Comparison of ENCODE assay signal across 8 cellular contexts in the genomic region with DNA sequence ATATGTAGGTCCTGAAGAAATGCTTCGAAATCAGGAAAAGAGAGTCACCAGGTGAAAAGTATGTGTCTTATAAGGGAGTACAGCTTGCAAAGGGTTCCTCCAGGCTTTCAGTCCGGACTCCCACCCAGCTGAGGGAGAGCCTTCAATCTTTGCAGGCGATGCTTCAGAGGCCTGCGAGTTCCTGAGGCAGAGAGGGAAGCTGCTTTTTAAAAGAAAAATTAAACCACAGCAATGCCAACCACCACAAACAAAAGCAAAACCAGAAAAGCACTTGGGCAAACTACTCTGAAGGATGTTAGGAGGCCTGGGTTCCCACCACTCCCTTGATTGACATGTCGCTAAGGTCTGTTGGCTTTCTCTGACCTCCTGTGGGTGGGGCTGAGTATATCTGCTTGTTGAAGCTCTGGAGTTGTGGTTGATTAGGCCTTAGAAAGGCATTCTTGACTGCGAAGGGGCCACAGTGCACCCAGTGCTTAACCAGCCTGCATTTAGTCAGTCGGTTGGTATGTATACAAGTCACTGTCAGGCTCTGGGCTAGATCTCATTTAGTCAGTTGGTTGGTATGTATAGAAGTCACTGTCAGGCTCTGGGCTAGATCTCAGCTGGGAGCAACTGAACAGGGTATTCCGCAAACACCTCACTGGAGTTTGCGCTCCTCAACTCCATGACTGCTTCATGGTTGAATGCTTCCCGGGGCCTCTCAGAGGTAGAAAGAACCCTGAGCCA. TPM values are rescaled to one million over a fixed set of nuclear protein-coding genes. Genes with fewer than 3 reads are reported as not detected.
DNase-seq lines count a peak whose midpoint lies in the region; ATAC-seq, FAIRE-seq and TF ChIP-seq lines count a peak whose summit lies in the region.

No MANE protein-coding gene starts in this region.

- no peak for TF ChIP-seq CTCF in A549 (IDR thresholded peaks at IDR 0.05)
- no peak for TF ChIP-seq CTCF in GM10266 (IDR thresholded peaks at IDR 0.05; ENCODE audit: control insufficient read depth, insufficient read depth, low read depth, missing control alignments)
- no peak for TF ChIP-seq CTCF in Peyer's patch (IDR thresholded peaks at IDR 0.05)
- no peak for TF ChIP-seq CTCF in astrocyte of the spinal cord (IDR thresholded peaks at IDR 0.05; ENCODE audit: low read depth, low read length)
- no peak for TF ChIP-seq CTCF in right lobe of liver (IDR thresholded peaks at IDR 0.05)

- no peaks in the 10 kb centered on the region for H3K9me3 ChIP-seq in A549
- no peaks in the 10 kb centered on the region for H3K9me3 ChIP-seq in Peyer's patch
- no peaks in the 10 kb centered on the region for H3K9me3 ChIP-seq in right lobe of liver
- H3K9me3 ChIP-seq in thymus (ENCODE audit: control insufficient read depth), result no peaks in the 10 kb centered on the region

- ATAC-seq in A549 (no peak), right lobe of liver (no peak), HG03442 (IDR thresholded peaks at IDR 0.05; ENCODE audit: unreplicated experiment) (no peak)

- no peak for FAIRE-seq in A549 (lab: Jason Lieb, UNC)

- no peaks in the 10 kb centered on the region for H3K27me3 ChIP-seq in Peyer's patch
- H3K27me3 ChIP-seq in right lobe of liver, result no peaks in the 10 kb centered on the region
- no peaks in the 10 kb centered on the region for H3K27me3 ChIP-seq in thymus (ENCODE audit: control insufficient read depth, insufficient read depth)

- H3K4me2 ChIP-seq in A549, result peak overlapping the region; percentile 96

- intact Hi-C loops in right lobe of liver (cut with DNase I), result no loop called here

- H3K4me1 ChIP-seq in A549 (peaks cover 38% of the 10 kb centered on the region), Peyer's patch (peaks cover 0 to 29% (median 7%) of the 10 kb centered on the region in 4 donors), right lobe of liver (peaks cover 0 to 13% (median 0%) of the 10 kb centered on the region in 4 donors), thymus (ENCODE audit: control insufficient read depth, insufficient read depth, low read length) (peaks cover 14% of the 10 kb centered on the region)

- CTCF ChIA-PET in A549 (lab: Yijun Ruan, JAX), result interaction anchor here (0.6 to 9.5 kb wide), 10 partner anchors 16 to 266 kb away, joined by 3 to 86 read pairs (median 8); no protein-coding TSS in a partner anchor

- no peak for TF ChIP-seq EP300 in A549 (IDR thresholded peaks at IDR 0.05)

- H3K4me3 ChIP-seq in A549, result peak overlapping the region; percentile 67; the same call in 2 of the 3 replicates
- H3K4me3 ChIP-seq in Peyer's patch, result peak overlapping the region; percentile 49 to 71 (median 61)
- H3K4me3 ChIP-seq in astrocyte of the spinal cord (ENCODE audit: low read depth, low read length), result peak overlapping the region; percentile 80
- H3K4me3 ChIP-seq in right lobe of liver, result peak overlapping the region in 2 of 3 donors; percentile 70 to 73
- H3K4me3 ChIP-seq in thymus (ENCODE audit: low read length), result peak overlapping the region; percentile 58

- in situ Hi-C loops in astrocyte of the spinal cord (cut with HindIII; ENCODE audit: low sequenced_read_pairs), result no loop called here

- H3K36me3 ChIP-seq in Peyer's patch, result peaks cover 0 to 25% (median 0%) of the 10 kb centered on the region in 3 donors
- H3K36me3 ChIP-seq in right lobe of liver, result peaks cover 0 to 11% (median 0%) of the 10 kb centered on the region in 4 donors
- H3K36me3 ChIP-seq in thymus (ENCODE audit: control insufficient read depth, insufficient read depth), result peaks cover 15% of the 10 kb centered on the region

- TF ChIP-seq POLR2A in A549 (IDR thresholded peaks at IDR 0.05; ENCODE audit: low read length) (no peak), Peyer's patch (IDR thresholded peaks at IDR 0.05) (no peak), right lobe of liver (IDR thresholded peaks at IDR 0.05) (no peak)

- DNase-seq in A549 (ENCODE audit: low read depth in 1 of 2, low spot score in 1 of 2) (no peak), GM10266 (ENCODE audit: extremely low spot score) (peak; percentile 40), Peyer's patch (peak in 2 of 3 donors; percentile 58 to 72), astrocyte of the spinal cord (ENCODE audit: low read depth, low spot score) (peak; percentile 91), right lobe of liver (no peak), NCI-H774 (lab: John Stamatoyannopoulos, UW) (no peak)

- WGBS in A549 (ENCODE audit: missing lambda C conversion rate), result 72% methylated on average over 10 of the region's 10 CpGs
- 54% methylated on average over 5 of the region's 10 CpGs for WGBS in right lobe of liver (ENCODE audit: insufficient coverage, low coverage, low lambda C conversion rate, missing lambda C conversion rate)
- 35% methylated on average over 10 of the region's 10 CpGs for WGBS in thymus

- TF ChIP-seq RAD21 in A549 (conservative IDR thresholded peaks at IDR 0.05 in 1 of 2, IDR thresholded peaks at IDR 0.05 in 1 of 2), result no peak

- POLR2A ChIA-PET in A549 (lab: Yijun Ruan, JAX), result no interaction called here

- H3K27ac ChIP-seq in A549 (peak overlapping the region in 1 of 2 experiments; percentile 73; a peak in 1 of 6 replicates), Peyer's patch (peak overlapping the region; percentile 60 to 77 (median 66)), right lobe of liver (no peak overlapping the region), thymus (ENCODE audit: low read depth) (peak overlapping the region; percentile 3)

TF ChIP-seq in A549, 52 proteins besides CTCF, POLR2A, EP300 and RAD21:
- no peak for TF ChIP-seq HDAC2 (IDR thresholded peaks at IDR 0.05)

RNA-seq across cellular contexts. Expression of a gene that starts 1.2 kb away (rescaled TPM):
- polyA plus RNA-seq in A549 (2011; rRNA removed) (10.4 and 14.7 TPM in 2 replicates), A549 (2017; fragmentation: RNase III; extraction: RNeasy Plus Mini Kit Qiagen cat#74134 plus additional on column Dnase treatment) (4.5 to 5.2 TPM (median 5.1 TPM) in 3 replicates), thymus (9.2 TPM)
- 4.0 and 5.6 TPM in 2 replicates for polyA plus RNA-seq in A549 (2012; cell fraction: cytosol; rRNA removed)
- 4.1 and 4.3 TPM in 2 replicates for polyA plus RNA-seq in A549 (2012; cell fraction: nucleus; rRNA removed)
- 18.6 and 20.4 TPM in 2 replicates for polyA minus RNA-seq in A549 (2011; rRNA and poly(A)+ RNA removed)
- total RNA-seq in Peyer's patch (10 to 100 TPM; 38.0 to 74.3 (median 57.3) TPM), right lobe of liver (1 to 10 TPM; 3.4 to 9.2 (median 6.0) TPM)

RNA-seq across cellular contexts. Expression of a gene that starts 3.2 kb away (rescaled TPM):
- 9.5 and 9.7 TPM in 2 replicates for polyA plus RNA-seq in A549 (2011; rRNA removed)
- 4.2 and 5.0 TPM in 2 replicates for polyA plus RNA-seq in A549 (2012; cell fraction: cytosol; rRNA removed)
- 3.8 and 5.1 TPM in 2 replicates for polyA plus RNA-seq in A549 (2012; cell fraction: nucleus; rRNA removed)
- polyA plus RNA-seq in A549 (2017; fragmentation: RNase III; extraction: RNeasy Plus Mini Kit Qiagen cat#74134 plus additional on column Dnase treatment), result 4.2 to 4.9 TPM (median 4.4 TPM) in 3 replicates
- polyA minus RNA-seq in A549 (2011; rRNA and poly(A)+ RNA removed), result 6.7 and 7.3 TPM in 2 replicates
- total RNA-seq in Peyer's patch, result 10 to 100 TPM in 3 of 4 donors, 1 to 10 TPM in 1; 3.3 to 16.5 (median 15.1) TPM
- 1 to 10 TPM; 1.0 to 3.6 (median 1.7) TPM for total RNA-seq in right lobe of liver
- polyA plus RNA-seq in thymus, result 3.5 TPM

Comparison
In these comparisons a context has a peak if more than half of its experiments do, and no peak if none do; other contexts are left out.
1. DNase-seq: peak in GM10266 (single experiment), Peyer's patch (2 of 3) and astrocyte of the spinal cord (single experiment); none in A549 (0 of 2), right lobe of liver (0 of 3) and NCI-H774 (single experiment).
2. H3K27ac ChIP-seq: peak in Peyer's patch (4 of 4) and thymus (single experiment); none in right lobe of liver (0 of 3).
3. Peak in every context shown above with its lines, with median percentiles within 50 percentile points of each other: H3K4me3 ChIP-seq.